Comparison of ENCODE assay signal across 17 cellular contexts in the genomic region with DNA sequence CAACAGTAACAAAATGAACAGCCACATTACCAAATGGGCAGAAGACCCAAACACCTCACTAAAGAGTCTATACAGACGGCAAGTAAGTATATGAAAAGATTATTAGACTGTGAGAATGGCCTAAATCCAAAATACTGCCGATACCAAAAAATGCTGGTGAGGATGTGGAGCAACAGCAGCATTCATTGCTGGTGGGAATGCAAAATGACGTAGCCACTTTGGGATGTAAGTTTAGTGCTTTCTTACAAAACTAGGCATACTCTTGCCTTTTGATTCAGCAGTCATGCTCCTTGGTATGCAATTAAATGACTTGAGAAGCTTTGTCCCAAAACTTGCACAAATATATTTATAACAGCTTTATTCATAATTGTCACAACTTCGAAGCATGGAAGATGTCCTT. TPM values are rescaled to one million over a fixed set of nuclear protein-coding genes. Genes with fewer than 3 reads are reported as not detected.
DNase-seq lines count a peak whose midpoint lies in the region; ATAC-seq and TF ChIP-seq lines count a peak whose summit lies in the region.
"Had no signal": no experiment of that assay in that cellular context is flagged by ENCODE, and none has a peak within 500 bp of the region (broad histone marks: within the 10 kb centered on the region; RNA-seq: fewer than 3 reads in every experiment).

No MANE protein-coding gene starts in this region.

- no peaks in the 10 kb centered on the region for H3K9me3 ChIP-seq in CD4-positive, CD25-positive, alpha-beta regulatory T cell (ENCODE audit: control insufficient read depth in 2 of 2, low read length in 2 of 2)
- H3K9me3 ChIP-seq in trophoblast cell (ENCODE audit: insufficient read depth, low read depth, low read length): no peaks in the 10 kb centered on the region

- intact Hi-C loops in dorsolateral prefrontal cortex (cut with DNase I): no loop called here

- H4K8ac ChIP-seq in trophoblast cell (ENCODE audit: low read depth, low read length): no peak overlapping the region

- no peak overlapping the region for H2AK5ac ChIP-seq in trophoblast cell (ENCODE audit: low read length)

- no peak overlapping the region for H2AFZ ChIP-seq in trophoblast cell (ENCODE audit: insufficient read depth, low read length, poor library complexity)
- H2AFZ ChIP-seq: GM23248 had no signal

- DNase-seq in CD4-positive, CD25-positive, alpha-beta regulatory T cell: no peak
- DNase-seq in brain microvascular endothelial cell (peak; percentile 6), trophoblast cell (peak; percentile 55 to 85), dorsolateral prefrontal cortex (no peak), AML-193 (lab: John Stamatoyannopoulos, UW) (no peak), NCI-H146 (lab: John Stamatoyannopoulos, UW) (no peak)
- DNase-seq: C1 segment of cervical spinal cord; CD8-positive, alpha-beta memory T cell; DMS 273 treated with DMSO at 0.1 percent for 48 hours; DMS79; EL; GDM1; GM23248; H7; HCEC 1CT had no signal

- in situ Hi-C loops in brain microvascular endothelial cell (cut with HindIII; ENCODE audit: low pct_ligation_motif_present, low sequenced_read_pairs): no loop called here

- WGBS in trophoblast cell (ENCODE audit: extremely low coverage, insufficient coverage, insufficient read length): no CpG with 5 or more reads among the region's 4 CpGs

- H3K18ac ChIP-seq in trophoblast cell (ENCODE audit: low read length): no peak overlapping the region

- ATAC-seq in CD4-positive, CD25-positive, alpha-beta regulatory T cell (ENCODE audit: low read depth in 2 of 2): no peak
- no peak for ATAC-seq in GM18873 (IDR thresholded peaks at IDR 0.05; ENCODE audit: low FRiP score, unreplicated experiment)
- ATAC-seq: GM12878 had no signal

- H4K91ac ChIP-seq in trophoblast cell (ENCODE audit: low read depth, low read length): no peak overlapping the region

- no peak overlapping the region for H2BK5ac ChIP-seq in trophoblast cell (ENCODE audit: low read depth, low read length, poor library complexity)

- no peaks in the 10 kb centered on the region for H3K79me1 ChIP-seq in trophoblast cell (ENCODE audit: low read length)

- peak overlapping the region in 2 of 3 donors; percentile 2 to 39 for H3K27ac Mint-ChIP-seq in CD4-positive, CD25-positive, alpha-beta regulatory T cell

- H2BK12ac ChIP-seq in trophoblast cell (ENCODE audit: low read length): no peak overlapping the region

- no peak overlapping the region for H3K4ac ChIP-seq in trophoblast cell (ENCODE audit: low read depth, low read length)

- no peak overlapping the region for H3K9ac ChIP-seq in trophoblast cell (ENCODE audit: low read length)
- H3K9ac ChIP-seq: GM23248 had no signal

- H3K4me2 ChIP-seq in trophoblast cell (ENCODE audit: low read length): no peak overlapping the region

- H3K4me3 Mint-ChIP-seq in CD4-positive, CD25-positive, alpha-beta regulatory T cell: no peak overlapping the region
- H3K4me3 Mint-ChIP-seq: CD8-positive, alpha-beta memory T cell had no signal

- no peak overlapping the region for H4K12ac ChIP-seq in trophoblast cell (ENCODE audit: low read depth, low read length)

- peaks cover 28 to 48% (median 35%) of the 10 kb centered on the region in 4 donors for H3K4me1 Mint-ChIP-seq in CD4-positive, CD25-positive, alpha-beta regulatory T cell

- no peak overlapping the region for H3K14ac ChIP-seq in trophoblast cell (ENCODE audit: low read length)

- no peak for TF ChIP-seq CTCF in brain microvascular endothelial cell (IDR thresholded peaks at IDR 0.05; ENCODE audit: low read depth, low read length, missing control alignments)
- no peak for TF ChIP-seq CTCF in dorsolateral prefrontal cortex (IDR thresholded peaks at IDR 0.05 in 54 of 56, conservative IDR thresholded peaks at IDR 0.05 in 2 of 56; ENCODE audit: low read depth in 1 of 56, partially characterized antibody in 56 of 56)

- no peak overlapping the region for H3K4me3 ChIP-seq in CD4-positive, CD25-positive, alpha-beta regulatory T cell (ENCODE audit: low read depth, low read length)
- no peak overlapping the region for H3K4me3 ChIP-seq in brain microvascular endothelial cell (ENCODE audit: low read depth, low read length)
- no peak overlapping the region for H3K4me3 ChIP-seq in trophoblast cell (ENCODE audit: low read depth, low read length)
- H3K4me3 ChIP-seq in dorsolateral prefrontal cortex: no peak overlapping the region
- H3K4me3 ChIP-seq: GM12878, GM23248 had no signal

- H3K23ac ChIP-seq in trophoblast cell (ENCODE audit: low read length): no peak overlapping the region

- H3K79me2 ChIP-seq in trophoblast cell (ENCODE audit: control insufficient read depth, insufficient read depth, low read length, poor library complexity): no peaks in the 10 kb centered on the region

- H3K4me1 ChIP-seq in CD4-positive, CD25-positive, alpha-beta regulatory T cell (ENCODE audit: control insufficient read depth, insufficient read depth, low read length, poor library complexity, severe bottlenecking): peaks cover 16% of the 10 kb centered on the region
- H3K4me1 ChIP-seq in trophoblast cell (ENCODE audit: control insufficient read depth in 1 of 2, insufficient read depth in 2 of 2, low read length in 2 of 2): no peaks in the 10 kb centered on the region

- H3K27me3 Mint-ChIP-seq in CD4-positive, CD25-positive, alpha-beta regulatory T cell: no peaks in the 10 kb centered on the region
- H3K27me3 Mint-ChIP-seq: CD8-positive, alpha-beta memory T cell had no signal

- H2BK120ac ChIP-seq in trophoblast cell (ENCODE audit: insufficient read depth, low read length, poor library complexity): no peak overlapping the region

- H3K9me3 Mint-ChIP-seq in CD4-positive, CD25-positive, alpha-beta regulatory T cell: peaks cover 0 to 5% (median 0%) of the 10 kb centered on the region in 7 donors

- peaks cover 10% of the 10 kb centered on the region for H3K36me3 Mint-ChIP-seq in CD4-positive, CD25-positive, alpha-beta regulatory T cell

- no peaks in the 10 kb centered on the region for H3K27me3 ChIP-seq in CD4-positive, CD25-positive, alpha-beta regulatory T cell (ENCODE audit: control insufficient read depth, insufficient read depth, low read length)
- no peaks in the 10 kb centered on the region for H3K27me3 ChIP-seq in brain microvascular endothelial cell (replicated peaks)
- no peaks in the 10 kb centered on the region for H3K27me3 ChIP-seq in trophoblast cell (ENCODE audit: insufficient read depth, low read length)
- no peaks in the 10 kb centered on the region for H3K27me3 ChIP-seq in dorsolateral prefrontal cortex

- H3K27ac ChIP-seq in CD4-positive, CD25-positive, alpha-beta regulatory T cell (ENCODE audit: insufficient read depth, low read length, poor library complexity, severe bottlenecking): no peak overlapping the region
- H3K27ac ChIP-seq in brain microvascular endothelial cell (no peak overlapping the region), trophoblast cell (ENCODE audit: low read depth, low read length) (no peak overlapping the region), dorsolateral prefrontal cortex (peak overlapping the region in 3 of 59 donors; percentile 1 to 18 (median 4))
- H3K27ac ChIP-seq: GM23248 had no signal

- H3K36me3 ChIP-seq in CD4-positive, CD25-positive, alpha-beta regulatory T cell (ENCODE audit: control insufficient read depth, insufficient read depth, low read length): no peaks in the 10 kb centered on the region
- H3K36me3 ChIP-seq in brain microvascular endothelial cell (replicated peaks) (peaks cover 4% of the 10 kb centered on the region), trophoblast cell (ENCODE audit: control insufficient read depth in 1 of 2, insufficient read depth in 2 of 2, low read length in 2 of 2) (no peaks in the 10 kb centered on the region)

RNA-seq across cellular contexts. Expression of a gene that starts 43.8 kb away (rescaled TPM):
- 45.5 TPM for total RNA-seq in CD4-positive, CD25-positive, alpha-beta regulatory T cell
- polyA plus RNA-seq in CD4-positive, CD25-positive, alpha-beta regulatory T cell: 10 to 100 TPM; 23.7 to 29.0 (median 26.7) TPM
- 27.1 and 27.4 TPM in 2 replicates for polyA plus RNA-seq in trophoblast cell (2013)
- 100 to 1,000 TPM in 49 of 120 experiments, 10 to 100 TPM in 71; 78.7 to 125 (median 97.7) TPM for total RNA-seq in dorsolateral prefrontal cortex

Comparison
In these comparisons a context has a peak if more than half of its experiments do, and no peak if none do; other contexts are left out.
1. DNase-seq: peak in brain microvascular endothelial cell (single experiment) and trophoblast cell (2 of 2); none in CD4-positive, CD25-positive, alpha-beta regulatory T cell (0 of 3), dorsolateral prefrontal cortex (0 of 10), AML-193 (0 of 2) and NCI-H146 (single experiment).